Comparison of ENCODE assay signal across 12 cellular contexts in the genomic region with DNA sequence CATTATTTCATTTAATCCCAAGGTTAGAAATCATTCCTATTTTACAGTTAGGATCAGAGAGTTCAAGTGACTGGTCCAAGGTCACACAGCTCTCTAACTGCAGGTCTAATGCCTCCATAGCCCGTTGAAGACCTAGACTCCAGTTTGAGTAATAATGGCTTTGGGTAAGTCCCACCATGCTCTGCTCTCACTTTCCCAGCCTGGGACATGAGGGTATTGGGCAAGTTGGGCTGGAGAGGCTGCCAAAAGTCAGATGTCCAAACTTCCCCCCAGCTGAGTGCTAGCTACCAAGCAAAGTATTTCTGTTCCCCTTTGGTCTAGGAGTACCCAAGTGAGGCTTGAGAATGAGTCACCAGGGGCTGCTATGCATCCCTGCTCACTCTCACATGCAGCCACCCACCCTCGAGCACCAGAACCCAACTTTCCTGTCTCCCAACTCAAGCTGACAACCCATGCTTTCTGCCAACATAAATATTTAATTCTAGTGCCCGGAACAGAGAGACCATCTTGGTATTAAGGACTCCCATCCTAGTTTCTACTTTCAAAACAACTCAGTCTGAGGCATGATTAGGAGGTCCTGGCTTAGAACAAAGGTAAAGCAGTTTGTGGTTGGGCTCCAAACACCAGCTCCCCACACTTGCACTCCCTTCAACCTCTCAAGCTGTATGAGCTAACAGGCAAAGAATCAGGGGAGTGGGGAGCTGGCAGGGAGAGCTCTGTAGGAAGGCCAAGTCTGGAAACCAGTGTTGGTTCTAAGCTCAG.
DNase-seq lines count a peak whose midpoint lies in the region; ATAC-seq and TF ChIP-seq lines count a peak whose summit lies in the region.
"Had no signal": no experiment of that assay in that cellular context is flagged by ENCODE, and none has a peak within 500 bp of the region (broad histone marks: within the 10 kb centered on the region; RNA-seq: fewer than 3 reads in every experiment).

No MANE protein-coding gene starts in this region.

- no peaks in the 10 kb centered on the region for H3K4me1 ChIP-seq in mucosa of descending colon (ENCODE audit: low read depth)

- peak; percentile 22 for DNase-seq in AG08396 (ENCODE audit: low spot score)
- DNase-seq in fibroblast of mammary gland (ENCODE audit: low read depth), result peak; percentile 89
- no peak for DNase-seq in activated naive CD4-positive, alpha-beta T cell treated with anti-CD3 and anti-CD28 coated beads for 36 hours
- no peak for DNase-seq in activated naive CD4-positive, alpha-beta T cell treated with anti-CD3 and anti-CD28 coated beads, Interleukin-2, amount 50 U/mL, for 16 hours
- no peak for DNase-seq in mucosa of descending colon
- no peak for DNase-seq in NCI-H2196 treated with DMSO at 0.1 percent for 48 hours (lab: John Stamatoyannopoulos, UW; ENCODE audit: unreplicated experiment)
- DNase-seq: C1 segment of cervical spinal cord, midbrain, NCI-H1694 treated with DMSO at 0.1 percent for 48 hours had no signal

- no peaks in the 10 kb centered on the region for H3K9me3 ChIP-seq in mucosa of descending colon
- H3K9me3 ChIP-seq: upper lobe of left lung had no signal

- H3K27me3 Mint-ChIP-seq in activated naive CD4-positive, alpha-beta T cell treated with anti-CD3 and anti-CD28 coated beads for 36 hours (ENCODE audit: low read depth), result no peaks in the 10 kb centered on the region

- peaks cover 2% of the 10 kb centered on the region for H3K9me3 Mint-ChIP-seq in activated naive CD4-positive, alpha-beta T cell treated with anti-CD3 and anti-CD28 coated beads for 36 hours

- intact Hi-C loops in activated naive CD4-positive, alpha-beta T cell treated with anti-CD3 and anti-CD28 coated beads for 36 hours (cut with micrococcal nuclease), result no loop called here
- intact Hi-C loops in mucosa of descending colon (cut with DNase I, micrococcal nuclease), result no loop called here

- no peak for TF ChIP-seq CTCF in fibroblast of mammary gland (conservative IDR thresholded peaks at IDR 0.05; ENCODE audit: control insufficient read depth, insufficient read depth, low read depth, low read length)
- no peak for TF ChIP-seq CTCF in mucosa of descending colon (IDR thresholded peaks at IDR 0.05)

- H3K36me3 Mint-ChIP-seq in activated naive CD4-positive, alpha-beta T cell treated with anti-CD3 and anti-CD28 coated beads for 36 hours (ENCODE audit: low read depth), result peaks cover 7% of the 10 kb centered on the region

- ATAC-seq in GM21390 (IDR thresholded peaks at IDR 0.05; ENCODE audit: unreplicated experiment) (peak; percentile 96), HG03442 (IDR thresholded peaks at IDR 0.05; ENCODE audit: unreplicated experiment) (peak; percentile 96), mucosa of descending colon (no peak)

- no peaks in the 10 kb centered on the region for H3K4me1 Mint-ChIP-seq in activated naive CD4-positive, alpha-beta T cell treated with anti-CD3 and anti-CD28 coated beads for 36 hours (ENCODE audit: low read depth)

- CTCF ChIA-PET in activated naive CD4-positive, alpha-beta T cell treated with anti-CD3 and anti-CD28 coated beads for 36 hours (lab: Charles Lee), result interaction anchor here (0.5 kb wide), 1 partner anchor 926 kb away, joined by 3 read pairs; no protein-coding TSS in a partner anchor

- no peak overlapping the region for H3K27ac Mint-ChIP-seq in activated naive CD4-positive, alpha-beta T cell treated with anti-CD3 and anti-CD28 coated beads for 36 hours

- H3K4me3 ChIP-seq in fibroblast of mammary gland (ENCODE audit: control insufficient read depth, low read depth, low read length), result no peak overlapping the region
- no peak overlapping the region for H3K4me3 ChIP-seq in mucosa of descending colon
- H3K4me3 ChIP-seq: upper lobe of left lung had no signal

- no peak overlapping the region for H3K4me3 Mint-ChIP-seq in activated naive CD4-positive, alpha-beta T cell treated with anti-CD3 and anti-CD28 coated beads for 36 hours

- no peaks in the 10 kb centered on the region for H3K36me3 ChIP-seq in mucosa of descending colon (ENCODE audit: low read depth)
- H3K36me3 ChIP-seq: upper lobe of left lung had no signal

Comparison
In these comparisons a context has a peak if more than half of its experiments do, and no peak if none do; other contexts are left out.
1. DNase-seq: peak in AG08396 (single experiment) and fibroblast of mammary gland (single experiment); none in activated naive CD4-positive, alpha-beta T cell treated with anti-CD3 and anti-CD28 coated beads for 36 hours (single experiment), activated naive CD4-positive, alpha-beta T cell treated with anti-CD3 and anti-CD28 coated beads, Interleukin-2, amount 50 U/mL, for 16 hours (single experiment), mucosa of descending colon (0 of 3) and NCI-H2196 treated with DMSO at 0.1 percent for 48 hours (single experiment).